8 cellular contexts compared by ENCODE assay signal in genomic region chr10:103967433-103968142, GRCh38. TPM values are rescaled to one million over a fixed set of nuclear protein-coding genes. Genes with fewer than 3 reads are reported as not detected.
DNase-seq lines count a peak whose midpoint lies in the region; ATAC-seq, FAIRE-seq and TF ChIP-seq lines count a peak whose summit lies in the region.

No MANE protein-coding gene starts in this region.

- H3K9me3 Mint-ChIP-seq in activated naive CD8-positive, alpha-beta T cell (ENCODE audit: low read depth) = no peaks in the 10 kb centered on the region

- H3K9me3 ChIP-seq in A673 (ENCODE audit: low read depth, low read length, poor library complexity, severe bottlenecking) (no peaks in the 10 kb centered on the region), heart left ventricle (no peaks in the 10 kb centered on the region), pancreas (no peaks in the 10 kb centered on the region)

- WGBS in heart left ventricle, 4 donors = 0 to 1% (median 0%) methylated on average over 29 to 58 of the region's 58 CpGs
- WGBS in pancreas, 2 donors = 0% methylated on average over 31 to 58 of the region's 58 CpGs

- intact Hi-C loops in A673 (cut with micrococcal nuclease; ENCODE audit: unreplicated experiment) = loop anchor here (2.0 kb wide), 1 partner anchor 153 kb away; no protein-coding TSS in a partner anchor
- intact Hi-C loops in heart left ventricle (cut with DNase I) = loop anchor here in 9 of 10 donors (1.0 to 10.0 kb wide), 13 partner anchors 45 to 157 kb away; partner anchors contain the start of genes STN1 (in 6 of the 9) and SFR1 (in 4 of the 9)
- intact Hi-C loops in pancreas (cut with DNase I) = no loop called here

- no TSS peak for BruUV-seq in A673 (replicated peaks; lab: Mats Ljungman, UMichigan)

- H3K4me3 Mint-ChIP-seq in activated naive CD8-positive, alpha-beta T cell = peak overlapping the region; percentile 99

- no peaks in the 10 kb centered on the region for H3K27me3 Mint-ChIP-seq in activated naive CD8-positive, alpha-beta T cell

- H3K27ac ChIP-seq in A673 (ENCODE audit: low read depth, low read length, poor library complexity, severe bottlenecking) (peak overlapping the region; percentile 86), heart left ventricle (peak overlapping the region; percentile 94 to 99 (median 96)), pancreas (peak overlapping the region; percentile 73 to 95 (median 92))

- H3K4me3 ChIP-seq in A673 (ENCODE audit: low read depth, low read length, poor library complexity, severe bottlenecking) (peak overlapping the region; percentile 72), GM12864 (ENCODE audit: low read depth, low read length) (peak overlapping the region; percentile 100), heart left ventricle (peak overlapping the region; percentile 83 to 99 (median 92)), pancreas (peak overlapping the region; percentile 57 to 88 (median 78))

- DNase-seq in A673 (ENCODE audit: low spot score) = peak; percentile 44
- no peak for DNase-seq in GM12864 (ENCODE audit: low read depth)
- peak; percentile 10 for DNase-seq in NCI-H146 (lab: John Stamatoyannopoulos, UW)
- peak in 1 of 5 donors; percentile 32 for DNase-seq in heart left ventricle
- peak in 1 of 6 donors; percentile 41 for DNase-seq in pancreas
- no peak for DNase-seq in mesenteric fat pad (ENCODE audit: low spot score)

- TF ChIP-seq CTCF in A673 (conservative IDR thresholded peaks at IDR 0.05; ENCODE audit: low read depth, low read length) (no peak), GM12864 (IDR thresholded peaks at IDR 0.05; ENCODE audit: low read depth, low read length, missing control alignments) (no peak), heart left ventricle (IDR thresholded peaks at IDR 0.05) (peak in 1 of 12 donors; percentile 19), pancreas (IDR thresholded peaks at IDR 0.05) (no peak)

- peak overlapping the region; percentile 94 for H3K27ac Mint-ChIP-seq in activated naive CD8-positive, alpha-beta T cell

- POLR2A ChIA-PET in A673 (lab: Charles Lee; ENCODE audit: low non-redundant PET) = no interaction called here

- H3K4me1 Mint-ChIP-seq in activated naive CD8-positive, alpha-beta T cell (ENCODE audit: low read depth) = peaks cover 46% of the 10 kb centered on the region

- no peak for FAIRE-seq in pancreas (lab: Jason Lieb, UNC)

- peak; percentile 47 for ATAC-seq in HG02678 (IDR thresholded peaks at IDR 0.05; ENCODE audit: unreplicated experiment)
- peak in 3 of 4 donors; percentile 29 to 61 (median 58) for ATAC-seq in heart left ventricle
- ATAC-seq in pancreas = peak; percentile 25 to 65 (median 47)

- H3K36me3 Mint-ChIP-seq in activated naive CD8-positive, alpha-beta T cell = no peaks in the 10 kb centered on the region

- H3K27me3 ChIP-seq in A673 (replicated peaks; ENCODE audit: insufficient read depth, low read depth, low read length, poor library complexity) (no peaks in the 10 kb centered on the region), heart left ventricle (no peaks in the 10 kb centered on the region), pancreas (no peaks in the 10 kb centered on the region)

- H3K36me3 ChIP-seq in A673 (ENCODE audit: insufficient read depth, low read length, poor library complexity, severe bottlenecking) = no peaks in the 10 kb centered on the region
- H3K36me3 ChIP-seq in heart left ventricle = no peaks in the 10 kb centered on the region
- no peaks in the 10 kb centered on the region for H3K36me3 ChIP-seq in pancreas

- peaks cover 6% of the 10 kb centered on the region for H3K4me1 ChIP-seq in A673 (ENCODE audit: insufficient read depth, low read length, poor library complexity, severe bottlenecking)
- peaks cover 0 to 45% (median 33%) of the 10 kb centered on the region in 12 donors for H3K4me1 ChIP-seq in heart left ventricle
- H3K4me1 ChIP-seq in pancreas = peaks cover 13 to 24% (median 16%) of the 10 kb centered on the region in 3 donors

- no peak for TF ChIP-seq POLR2A in heart left ventricle (IDR thresholded peaks at IDR 0.05)

- CTCF ChIA-PET in A673 (lab: Charles Lee) = no interaction called here

RNA-seq across cellular contexts. Expression of gene SLK, which starts 0.6 kb away (rescaled TPM):
- 39.1 and 41.0 TPM in 2 replicates for total RNA-seq in A673 (2021)
- total RNA-seq in heart left ventricle = 10 to 100 TPM; 33.0 to 57.8 (median 47.9) TPM
- polyA plus RNA-seq in heart left ventricle = 10 to 100 TPM; 10.0 to 34.0 TPM
- total RNA-seq in pancreas = 10 to 100 TPM; 11.5 to 20.1 (median 14.6) TPM
- 10 to 100 TPM in 1 of 2 donors, 1 to 10 TPM in 1; 6.0 to 12.6 TPM for polyA plus RNA-seq in pancreas
- total RNA-seq in mesenteric fat pad = 41.9 TPM

RNA-seq across cellular contexts. Expression of gene STN1, which starts 49.6 kb away (rescaled TPM):
- 14.3 and 16.5 TPM in 2 replicates for total RNA-seq in A673 (2021)
- total RNA-seq in heart left ventricle = 10 to 100 TPM; 28.6 to 53.1 (median 32.7) TPM
- polyA plus RNA-seq in heart left ventricle = 10 to 100 TPM; 23.1 to 36.1 TPM
- total RNA-seq in pancreas = 10 to 100 TPM; 11.9 to 15.9 (median 13.8) TPM
- polyA plus RNA-seq in pancreas = 10 to 100 TPM in 1 of 2 donors, 1 to 10 TPM in 1; 7.0 to 11.9 TPM
- total RNA-seq in mesenteric fat pad = 18.9 TPM

Comparison
In these comparisons a context has a peak if more than half of its experiments do, and no peak if none do; other contexts are left out.
1. DNase-seq: peak in A673 (single experiment) and NCI-H146 (single experiment); none in GM12864 (single experiment) and mesenteric fat pad (single experiment).
2. intact Hi-C loops: an anchor here in A673 (2.0 kb wide) and heart left ventricle (1.0 to 10.0 kb wide); none called in pancreas.
3. Peak in every context shown above with its lines, with median percentiles within 50 percentile points of each other: H3K27ac ChIP-seq, H3K4me3 ChIP-seq and ATAC-seq.